Comparison of ENCODE assay signal across 7 cellular contexts in the genomic region with DNA sequence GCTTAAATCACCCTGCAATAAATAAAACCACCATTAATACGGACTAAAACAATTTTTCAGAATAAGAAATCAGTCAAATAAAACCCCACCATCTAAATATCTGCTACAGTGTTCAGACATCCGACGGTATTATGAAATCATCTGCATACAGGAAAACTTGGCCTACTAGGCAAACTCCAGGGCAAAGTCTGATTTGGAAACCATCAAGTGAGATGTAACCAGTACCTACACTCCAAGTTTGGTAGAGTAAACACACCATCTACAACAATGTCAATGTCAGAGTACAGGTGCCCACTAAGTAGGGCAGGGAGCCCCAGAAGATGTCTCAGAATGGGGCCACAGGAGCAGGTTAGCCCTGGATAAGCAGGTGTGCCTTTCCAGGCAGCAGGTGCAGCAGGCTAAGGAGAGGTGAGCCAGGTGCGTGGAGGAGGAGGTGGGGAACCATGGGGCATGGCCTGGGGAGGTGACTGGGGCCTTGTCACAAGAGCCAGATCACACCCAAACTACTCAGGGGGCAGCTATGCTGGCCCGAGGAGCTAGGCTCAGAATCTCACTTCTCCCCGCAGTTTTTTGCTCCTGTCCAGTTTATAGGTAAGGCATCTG. TPM values are rescaled to one million over a fixed set of nuclear protein-coding genes. Genes with fewer than 3 reads are reported as not detected.
DNase-seq lines count a peak whose midpoint lies in the region; ATAC-seq and TF ChIP-seq lines count a peak whose summit lies in the region.

No MANE protein-coding gene starts in this region.

- peak overlapping the region; percentile 75; the same call in 1 of the 2 replicates for H3K9ac ChIP-seq in GM23248

- H3F3A ChIP-seq in GM23248 (ENCODE audit: insufficient read depth), result peaks cover 79% of the 10 kb centered on the region

- H3K36me3 ChIP-seq in GM23248 (ENCODE audit: low read depth), result no peaks in the 10 kb centered on the region
- H3K36me3 ChIP-seq in Panc1 (ENCODE audit: control insufficient read depth, insufficient read depth, low read length), result no peaks in the 10 kb centered on the region

- no peaks in the 10 kb centered on the region for H3K9me3 ChIP-seq in GM23248 (ENCODE audit: low read depth)
- no peaks in the 10 kb centered on the region for H3K9me3 ChIP-seq in Panc1 (ENCODE audit: control insufficient read depth, insufficient read depth, low read depth, low read length)

- BruUV-seq in Panc1 (replicated peaks; lab: Mats Ljungman, UMichigan), result no TSS peak

- ATAC-seq in Panc1 (no peak), left lobe of liver (peak; percentile 82)
- no peak for ATAC-seq in stimulated activated naive B cell treated with anti-CD40 and anti-IgM and Interleukin-4, amounts not matched to agents 10 μg/mL and 1 μg/mL and 100 μg/mL, for 72 hours (replicated peaks)

- DNase-seq in GM23248, result no peak
- DNase-seq in Panc1 (ENCODE audit: low read depth, low spot score), result no peak
- peak; percentile 78 for DNase-seq in left lobe of liver (ENCODE audit: low spot score)
- DNase-seq in stimulated activated naive B cell treated with anti-CD40 and anti-IgM and Interleukin-4, amounts not matched to agents 10 μg/mL and 1 μg/mL and 100 μg/mL, for 72 hours, result no peak
- no peak for DNase-seq in DMS 273 treated with DMSO at 0.1 percent for 48 hours (lab: John Stamatoyannopoulos, UW)
- DNase-seq in activated effector memory CD4-positive, alpha-beta T cell treated with Interleukin-2 at 50 U/mL for 16 hours, result no peak
- no peak for DNase-seq in OCI-M1 (lab: John Stamatoyannopoulos, UW)

- in situ Hi-C loops in GM23248 (cut with MboI), result no loop called here
- in situ Hi-C loops in Panc1 (cut with HindIII; ENCODE audit: low pct_unique_long_range_greater_than_20kb, low sequenced_read_pairs), result no loop called here

- H3K4me3 ChIP-seq in GM23248 (no peak overlapping the region), Panc1 (ENCODE audit: low read depth in 2 of 2, low read length in 2 of 2) (no peak overlapping the region)

- peak overlapping the region; percentile 43 for H3K4me2 ChIP-seq in GM23248 (ENCODE audit: unreplicated experiment)

- peaks cover 100% of the 10 kb centered on the region for H3K79me2 ChIP-seq in GM23248 (ENCODE audit: insufficient read depth)

- H3K27ac ChIP-seq in GM23248, result peak overlapping the region; percentile 92
- 0 out of 2 replicates have a peak overlapping the region, but pooled peaks have one; percentile 46 for H3K27ac ChIP-seq in Panc1 (ENCODE audit: low read length)

- H3K27me3 ChIP-seq in GM23248 (replicated peaks; ENCODE audit: insufficient read depth) (no peaks in the 10 kb centered on the region), Panc1 (ENCODE audit: control insufficient read depth, insufficient read depth, low read length) (no peaks in the 10 kb centered on the region)

- no peak overlapping the region for H2AFZ ChIP-seq in GM23248

- H3K27me3 Mint-ChIP-seq in stimulated activated naive B cell treated with anti-CD40 and anti-IgM and Interleukin-4, amounts not matched to agents 10 μg/mL and 1 μg/mL and 100 μg/mL, for 72 hours, result no peaks in the 10 kb centered on the region

- WGBS in GM23248 (ENCODE audit: low coverage in 1 of 2, low lambda C conversion rate in 2 of 2, missing lambda C conversion rate in 2 of 2), 2 experiments, result 70 to 77% methylated on average over 6 of the region's 6 CpGs

- H3K4me3 Mint-ChIP-seq in stimulated activated naive B cell treated with anti-CD40 and anti-IgM and Interleukin-4, amounts not matched to agents 10 μg/mL and 1 μg/mL and 100 μg/mL, for 72 hours, result no peak overlapping the region

- no peaks in the 10 kb centered on the region for H3K9me2 ChIP-seq in GM23248 (ENCODE audit: insufficient read depth)

- H3K27ac Mint-ChIP-seq in stimulated activated naive B cell treated with anti-CD40 and anti-IgM and Interleukin-4, amounts not matched to agents 10 μg/mL and 1 μg/mL and 100 μg/mL, for 72 hours, result peak overlapping the region; percentile 42

- no peaks in the 10 kb centered on the region for H4K20me1 ChIP-seq in GM23248 (ENCODE audit: insufficient read depth)

- no peaks in the 10 kb centered on the region for H3K9me3 Mint-ChIP-seq in stimulated activated naive B cell treated with anti-CD40 and anti-IgM and Interleukin-4, amounts not matched to agents 10 μg/mL and 1 μg/mL and 100 μg/mL, for 72 hours

- H3K4me1 ChIP-seq in GM23248 (ENCODE audit: insufficient read depth), result peaks cover 79% of the 10 kb centered on the region
- peaks cover 79% of the 10 kb centered on the region for H3K4me1 ChIP-seq in Panc1 (ENCODE audit: control insufficient read depth, insufficient read depth, low read length)

- intact Hi-C loops in Panc1 (cut with micrococcal nuclease; ENCODE audit: unreplicated experiment), result no loop called here

- peaks cover 52 to 64% of the 10 kb centered on the region in 2 donors for H3K4me1 Mint-ChIP-seq in stimulated activated naive B cell treated with anti-CD40 and anti-IgM and Interleukin-4, amounts not matched to agents 10 μg/mL and 1 μg/mL and 100 μg/mL, for 72 hours

- H3K36me3 Mint-ChIP-seq in stimulated activated naive B cell treated with anti-CD40 and anti-IgM and Interleukin-4, amounts not matched to agents 10 μg/mL and 1 μg/mL and 100 μg/mL, for 72 hours, result peaks cover 14 to 23% of the 10 kb centered on the region in 2 donors

- CTCF ChIA-PET in Panc1 (lab: Charles Lee), result no interaction called here

- TF ChIP-seq CTCF in Panc1 (IDR thresholded peaks at IDR 0.05), result no peak

- POLR2A ChIA-PET in Panc1 (lab: Charles Lee), result interaction anchor here (0.6 kb wide), 1 partner anchor 15 kb away, joined by 3 read pairs; no protein-coding TSS in a partner anchor

RNA-seq across cellular contexts. Expression of gene CAPZB, which starts 59.6 kb away (rescaled TPM):
- 188 and 229 TPM in 2 replicates for total RNA-seq in GM23248 (2014; rRNA removed; shearing (Covaris generic))
- 494 and 506 TPM in 2 replicates for polyA plus RNA-seq in GM23248 (2016; fragmentation: Nextera tagmentation; extraction: Ambion mirVana)
- total RNA-seq in Panc1 (2021; ENCODE audit: unreplicated experiment), result 491 TPM
- polyA plus RNA-seq in Panc1 (2012; ENCODE audit: insufficient read length), result 494 TPM
- 91.4 TPM for total RNA-seq in left lobe of liver
